Comparison of ENCODE assay signal across 8 cellular contexts in the genomic region with DNA sequence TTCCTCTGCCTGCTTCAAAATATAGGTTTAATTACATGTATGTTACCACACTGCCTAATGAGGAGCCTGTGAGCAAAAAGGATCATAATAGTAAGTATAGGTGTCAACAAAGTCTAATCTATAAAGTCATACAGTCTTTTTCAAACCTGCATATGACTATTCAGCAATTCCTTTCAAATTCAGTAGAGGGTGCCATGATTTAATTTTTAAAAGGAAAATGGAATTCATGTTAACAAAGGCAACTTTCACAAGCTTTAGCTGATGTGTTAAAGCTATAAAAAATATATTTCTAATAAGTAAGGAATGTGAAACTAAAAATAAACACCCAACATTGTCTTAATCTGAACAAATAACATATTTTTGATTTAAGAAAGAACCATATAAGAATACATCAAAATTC.
DNase-seq lines count a peak whose midpoint lies in the region; ATAC-seq, FAIRE-seq and TF ChIP-seq lines count a peak whose summit lies in the region.

No MANE protein-coding gene starts in this region.

- H3K4me3 ChIP-seq in LNCaP clone FGC (ENCODE audit: low read depth, low read length), result no peak overlapping the region

- H3K4me3 Mint-ChIP-seq in nephron progenitor cell, result no peak overlapping the region

- DNase-seq in D721Med (ENCODE audit: insufficient read length, low spot score) (no peak), LNCaP clone FGC (ENCODE audit: low read depth) (no peak), dedifferentiated amniotic fluid mesenchymal stem cell (ENCODE audit: extremely low spot score) (peak; percentile 58), nephron progenitor cell (no peak), NCI-H1436 treated with DMSO at 0.1 percent for 48 hours (lab: John Stamatoyannopoulos, UW) (no peak)
- DNase-seq in activated CD4-positive, CD25-positive, alpha-beta regulatory T cell (lab: John Stamatoyannopoulos, UW), result no peak

- no peak for ATAC-seq in GM18867 (IDR thresholded peaks at IDR 0.05; ENCODE audit: unreplicated experiment)
- ATAC-seq in GM18909 (IDR thresholded peaks at IDR 0.05; ENCODE audit: poor library complexity, unreplicated experiment), result no peak

- TF ChIP-seq CTCF in D721Med (IDR thresholded peaks at IDR 0.05; ENCODE audit: insufficient read depth, missing control alignments) (peak; percentile 70), LNCaP clone FGC (IDR thresholded peaks at IDR 0.05; ENCODE audit: control insufficient read depth, extremely low read depth, insufficient read depth) (peak; percentile 58), nephron progenitor cell (IDR thresholded peaks at IDR 0.05) (peak; percentile 21)

- H3K27ac Mint-ChIP-seq in nephron progenitor cell, result no peak overlapping the region

- H3K9me3 Mint-ChIP-seq in nephron progenitor cell, result peaks cover 5% of the 10 kb centered on the region

- no peak for FAIRE-seq in D721Med (lab: Jason Lieb, UNC)

- peaks cover 3% of the 10 kb centered on the region for H3K27me3 Mint-ChIP-seq in nephron progenitor cell (ENCODE audit: low read depth, poor library complexity)

- H3K36me3 Mint-ChIP-seq in nephron progenitor cell (ENCODE audit: low read depth), result no peaks in the 10 kb centered on the region

- peaks cover 21% of the 10 kb centered on the region for H3K4me1 Mint-ChIP-seq in nephron progenitor cell
